Comparison of ENCODE assay signal across 9 cellular contexts in the genomic region with DNA sequence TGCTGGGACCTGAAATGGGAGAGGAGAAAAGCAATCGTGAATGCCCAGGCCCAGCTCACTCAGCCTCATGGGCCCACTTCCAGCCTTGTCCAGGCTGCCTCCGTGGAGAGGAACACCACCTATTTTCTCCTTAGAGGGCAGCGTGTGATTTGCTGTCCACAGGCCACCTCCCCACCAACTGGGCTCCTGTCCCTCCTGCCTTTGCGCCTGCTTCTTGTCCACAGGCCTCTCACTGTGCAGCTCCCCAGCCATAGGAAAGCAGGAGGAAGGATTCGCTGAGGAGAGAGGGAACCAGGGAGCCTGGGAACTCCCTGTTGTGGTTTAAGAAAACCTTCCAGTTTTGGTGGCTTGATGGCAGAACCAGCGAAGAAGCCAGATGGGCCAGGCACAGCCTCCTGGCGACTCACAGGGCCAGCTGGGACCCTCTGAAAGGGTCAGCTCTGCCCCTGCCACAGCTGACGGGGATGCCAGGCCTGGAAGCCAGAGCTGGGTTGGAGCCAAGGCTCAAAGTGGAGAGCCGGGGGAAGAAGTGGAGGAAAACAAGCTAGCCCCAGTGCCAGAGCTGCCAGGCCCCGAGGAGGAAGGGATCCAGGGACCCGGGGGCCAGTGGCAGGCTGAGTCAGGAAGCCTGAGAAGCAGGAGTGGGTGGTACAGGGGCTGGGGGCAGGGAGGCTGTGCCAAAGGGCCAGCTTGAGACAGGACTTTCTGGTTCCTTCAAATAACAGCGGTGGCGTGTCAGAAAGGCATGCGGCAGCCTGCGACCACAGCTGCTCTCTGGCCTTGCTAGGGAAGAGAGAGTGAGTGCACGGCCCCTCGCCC. TPM values are rescaled to one million over a fixed set of nuclear protein-coding genes. Genes with fewer than 3 reads are reported as not detected.
DNase-seq lines count a peak whose midpoint lies in the region; ATAC-seq and TF ChIP-seq lines count a peak whose summit lies in the region.
"Had no signal": no experiment of that assay in that cellular context is flagged by ENCODE, and none has a peak within 500 bp of the region (broad histone marks: within the 10 kb centered on the region; RNA-seq: fewer than 3 reads in every experiment).

No MANE protein-coding gene starts in this region.

- H3K27ac Mint-ChIP-seq in naive thymus-derived CD4-positive, alpha-beta T cell: peak overlapping the region in 6 of 9 donors; percentile 67 to 99 (median 82)

- peaks cover 27 to 64% (median 51%) of the 10 kb centered on the region in 7 donors for H3K4me1 Mint-ChIP-seq in naive thymus-derived CD4-positive, alpha-beta T cell

- H3K4me3 Mint-ChIP-seq in naive thymus-derived CD4-positive, alpha-beta T cell: peak overlapping the region in 1 of 10 donors; percentile 37

- H3K9me3 ChIP-seq in AG04450 (ENCODE audit: control insufficient read depth, insufficient read depth, low read length) (no peaks in the 10 kb centered on the region), MG63 (no peaks in the 10 kb centered on the region)
- H3K9me3 ChIP-seq in effector memory CD4-positive, alpha-beta T cell (ENCODE audit: control insufficient read depth, low read length): no peaks in the 10 kb centered on the region
- H3K9me3 ChIP-seq in naive thymus-derived CD4-positive, alpha-beta T cell (ENCODE audit: control insufficient read depth in 2 of 3, low read length in 3 of 3): no peaks in the 10 kb centered on the region

- H3K36me3 ChIP-seq in MG63: peaks cover 53% of the 10 kb centered on the region
- peaks cover 54% of the 10 kb centered on the region for H3K36me3 ChIP-seq in effector memory CD4-positive, alpha-beta T cell (ENCODE audit: control insufficient read depth, insufficient read depth, low read length)
- peaks cover 12 to 56% (median 25%) of the 10 kb centered on the region in 3 experiments for H3K36me3 ChIP-seq in naive thymus-derived CD4-positive, alpha-beta T cell (ENCODE audit: control insufficient read depth in 2 of 3, insufficient read depth in 3 of 3, low read length in 3 of 3)

- H3K4me3 ChIP-seq in AG04450 (ENCODE audit: low read depth, low read length): no peak overlapping the region
- H3K4me3 ChIP-seq in MG63: no peak overlapping the region
- H3K4me3 ChIP-seq in effector memory CD4-positive, alpha-beta T cell (ENCODE audit: insufficient read depth, low read depth, low read length, poor library complexity, severe bottlenecking): no peak overlapping the region
- H3K4me3 ChIP-seq in naive thymus-derived CD4-positive, alpha-beta T cell (ENCODE audit: low read length): no peak overlapping the region

- CTCF ChIA-PET in AG04450 (lab: Charles Lee): interaction anchor here (1.8 to 4.7 kb wide), 2 partner anchors 10 kb away, joined by 3 to 35 read pairs; a partner anchor contains a TSS
- CTCF ChIA-PET in naive thymus-derived CD4-positive, alpha-beta T cell (lab: Charles Lee): interaction anchor here (0.9 to 3.3 kb wide), 4 partner anchors 10 to 74 kb away, joined by 3 to 18 read pairs (median 4); a partner anchor contains a TSS

- no peak for TF ChIP-seq CTCF in AG04450 (IDR thresholded peaks at IDR 0.05; ENCODE audit: low read depth, low read length)

- DNase-seq in AG04450 (ENCODE audit: low read depth, low spot score) (no peak), MG63 (peak; percentile 76), middle frontal gyrus (ENCODE audit: extremely low spot score, low spot score) (no peak), NCI-H774 (lab: John Stamatoyannopoulos, UW) (no peak), DMS114 treated with DMSO at 0.1 percent for 48 hours (lab: John Stamatoyannopoulos, UW; ENCODE audit: unreplicated experiment) (no peak)
- no peak for DNase-seq in effector memory CD4-positive, alpha-beta T cell
- no peak for DNase-seq in naive thymus-derived CD4-positive, alpha-beta T cell
- no peak for DNase-seq in activated effector memory CD4-positive, alpha-beta T cell treated with Interleukin-2 at 50 U/mL for 16 hours
- DNase-seq: stimulated activated CD4-positive, alpha-beta T cell treated with anti-CD3 and anti-CD28 coated beads, Interleukin-15, amount 100 ng/mL, for 24 hours had no signal

- H3K4me1 ChIP-seq in effector memory CD4-positive, alpha-beta T cell (ENCODE audit: control insufficient read depth, insufficient read depth, low read length, poor library complexity, severe bottlenecking): peaks cover 44% of the 10 kb centered on the region
- peaks cover 42 to 43% of the 10 kb centered on the region in 2 donors for H3K4me1 ChIP-seq in naive thymus-derived CD4-positive, alpha-beta T cell (ENCODE audit: control insufficient read depth in 2 of 2, insufficient read depth in 2 of 2, low read length in 2 of 2)

- POLR2A ChIA-PET in AG04450 (lab: Yijun Ruan, JAX): interaction anchor here (0.9 kb wide), 1 partner anchor 12 kb away, joined by 3 read pairs; a partner anchor contains a TSS
- POLR2A ChIA-PET in naive thymus-derived CD4-positive, alpha-beta T cell (lab: Charles Lee): interaction anchor here (0.8 to 6.8 kb wide), 3 partner anchors 8 to 112 kb away, joined by 3 to 125 read pairs (median 30); a partner anchor contains a TSS

- intact Hi-C loops in naive thymus-derived CD4-positive, alpha-beta T cell (cut with micrococcal nuclease): loop anchor here (10.0 kb wide), 2 partner anchors 612 to 972 kb away; a partner anchor contains a TSS

- H3K9me3 Mint-ChIP-seq in naive thymus-derived CD4-positive, alpha-beta T cell: no peaks in the 10 kb centered on the region

- no peaks in the 10 kb centered on the region for H3K27me3 ChIP-seq in AG04450 (ENCODE audit: control insufficient read depth, insufficient read depth, low read length)
- H3K27me3 ChIP-seq in MG63: no peaks in the 10 kb centered on the region
- H3K27me3 ChIP-seq in effector memory CD4-positive, alpha-beta T cell (replicated peaks; ENCODE audit: control insufficient read depth, insufficient read depth, low read length, poor library complexity, severe bottlenecking): no peaks in the 10 kb centered on the region
- no peaks in the 10 kb centered on the region for H3K27me3 ChIP-seq in naive thymus-derived CD4-positive, alpha-beta T cell (ENCODE audit: control insufficient read depth in 2 of 2, insufficient read depth in 2 of 2, low read length in 2 of 2)

- H3K36me3 Mint-ChIP-seq in naive thymus-derived CD4-positive, alpha-beta T cell: peaks cover under 1 to 24% (median 4%) of the 10 kb centered on the region in 5 donors

- ATAC-seq in naive thymus-derived CD4-positive, alpha-beta T cell: no peak

- no peaks in the 10 kb centered on the region for H3K27me3 Mint-ChIP-seq in naive thymus-derived CD4-positive, alpha-beta T cell

- H3K27ac ChIP-seq in AG04450 (ENCODE audit: low read depth, low read length): peak overlapping the region; percentile 77
- H3K27ac ChIP-seq in effector memory CD4-positive, alpha-beta T cell (ENCODE audit: insufficient read depth, low read length, poor library complexity, severe bottlenecking): peak overlapping the region; percentile 99
- H3K27ac ChIP-seq in naive thymus-derived CD4-positive, alpha-beta T cell (ENCODE audit: low read depth, low read length): peak overlapping the region; percentile 47

RNA-seq across cellular contexts. Expression of a gene that starts 9.9 kb away (rescaled TPM):
- 91.4 and 105 TPM in 2 replicates for polyA plus RNA-seq in AG04450 (2011; rRNA removed)
- 70.2 and 73.1 TPM in 2 replicates for polyA minus RNA-seq in AG04450 (2011; rRNA and poly(A)+ RNA removed)
- total RNA-seq in MG63 (2014; rRNA removed; shearing (Covaris generic); ENCODE audit: low replicate concordance): 81.0 and 125 TPM in 2 replicates
- 100 to 1,000 TPM in 2 of 5 experiments, 10 to 100 TPM in 3; 51.7 to 112 (median 83.8) TPM for total RNA-seq in naive thymus-derived CD4-positive, alpha-beta T cell
- polyA plus RNA-seq in naive thymus-derived CD4-positive, alpha-beta T cell: 100 to 1,000 TPM in 1 of 2 donors, 10 to 100 TPM in 1; 92.4 to 115 TPM

RNA-seq across cellular contexts. Expression of a gene that starts 12.1 kb away (rescaled TPM):
- polyA plus RNA-seq in AG04450 (2011; rRNA removed): 32.1 and 45.9 TPM in 2 replicates
- polyA minus RNA-seq in AG04450 (2011; rRNA and poly(A)+ RNA removed): 12.6 and 18.3 TPM in 2 replicates
- total RNA-seq in MG63 (2014; rRNA removed; shearing (Covaris generic); ENCODE audit: low replicate concordance): 21.5 and 40.8 TPM in 2 replicates
- total RNA-seq in naive thymus-derived CD4-positive, alpha-beta T cell: 10 to 100 TPM; 18.5 to 38.4 (median 25.2) TPM
- 100 to 1,000 TPM in 1 of 2 donors, 10 to 100 TPM in 1; 92.2 to 108 TPM for polyA plus RNA-seq in naive thymus-derived CD4-positive, alpha-beta T cell

RNA-seq across cellular contexts. Expression of a gene that starts 12.4 kb away (rescaled TPM):
- polyA plus RNA-seq in AG04450 (2011; rRNA removed): 51.6 and 55.1 TPM in 2 replicates
- polyA minus RNA-seq in AG04450 (2011; rRNA and poly(A)+ RNA removed): 38.3 and 49.8 TPM in 2 replicates
- total RNA-seq in MG63 (2014; rRNA removed; shearing (Covaris generic); ENCODE audit: low replicate concordance): 112 TPM in 2 replicates
- 10 to 100 TPM; 54.1 to 67.0 (median 61.2) TPM for total RNA-seq in naive thymus-derived CD4-positive, alpha-beta T cell
- polyA plus RNA-seq in naive thymus-derived CD4-positive, alpha-beta T cell: 100 to 1,000 TPM in 1 of 2 donors, 10 to 100 TPM in 1; 98.6 to 108 TPM

RNA-seq across cellular contexts. Expression of a gene that starts 21.6 kb away (rescaled TPM):
- polyA plus RNA-seq in AG04450 (2011; rRNA removed): 0.05 TPM in 1 of 2 replicates, not detected in the other
- 0.17 and 0.23 TPM in 2 replicates for polyA minus RNA-seq in AG04450 (2011; rRNA and poly(A)+ RNA removed)
- total RNA-seq in MG63 (2014; rRNA removed; shearing (Covaris generic); ENCODE audit: low replicate concordance): not detected in 2 replicates
- 10 to 100 TPM in 1 of 5 experiments, 1 to 10 TPM in 3, under 1 TPM in 1; 0.80 to 12.9 (median 1.9) TPM for total RNA-seq in naive thymus-derived CD4-positive, alpha-beta T cell
- polyA plus RNA-seq in naive thymus-derived CD4-positive, alpha-beta T cell: under 1 TPM; 0.15 to 0.27 TPM

Comparison
In these comparisons a context has a peak if more than half of its experiments do, and no peak if none do; other contexts are left out.
1. H3K27ac ChIP-seq: peak in every context shown above with its lines; median percentile 99 in effector memory CD4-positive, alpha-beta T cell; 77 in AG04450; 47 in naive thymus-derived CD4-positive, alpha-beta T cell.